In the genomic region with DNA sequence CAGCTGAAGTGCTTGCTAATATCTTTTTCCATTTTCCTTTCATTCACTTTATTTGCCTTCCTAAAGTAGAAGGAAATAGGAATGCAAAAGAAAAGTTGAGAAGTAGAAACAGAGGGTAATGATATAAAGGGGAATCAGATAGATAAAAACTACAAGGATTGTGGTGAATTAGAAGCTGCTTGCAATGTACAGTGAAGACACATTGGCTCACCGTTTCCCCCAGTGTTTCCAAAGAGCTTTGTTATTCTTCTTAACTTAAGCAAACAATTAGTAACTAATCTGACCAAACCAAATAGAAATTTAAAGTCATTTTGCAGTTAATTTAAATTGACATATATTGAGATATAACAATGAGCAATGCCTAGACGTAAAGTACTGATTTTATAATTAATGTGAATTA, we compare ENCODE assay signal across 38 cellular contexts.
"Had no signal": no experiment of that assay in that cellular context is flagged by ENCODE, and none has a peak within 500 bp of the region (broad histone marks: within the 10 kb centered on the region; RNA-seq: fewer than 3 reads in every experiment).

No MANE protein-coding gene starts in this region.

- H3K36me3 ChIP-seq: cardiac muscle cell, WERI-Rb-1 had no signal

- ATAC-seq: activated CD4-positive, alpha-beta T cell treated with anti-CD3 and anti-CD28 coated beads for 36 hours; activated CD4-positive, CD25-positive, alpha-beta regulatory T cell treated with anti-CD3 and anti-CD28 coated beads, Interleukin-2, amount 50 U/mL, for 24 hours; activated CD8-positive, alpha-beta memory T cell treated with anti-CD3 and anti-CD28 coated beads, Interleukin-2, amount 10 ng/mL, durations not matched to agents 7 days and 5 days; activated CD8-positive, alpha-beta T cell treated with anti-CD3 and anti-CD28 coated beads, Interleukin-2, amount 10 ng/mL, durations not matched to agents 7 days and 5 days; activated naive CD8-positive, alpha-beta T cell treated with anti-CD3 and anti-CD28 coated beads, Interleukin-2, amount 50 U/mL, for 24 hours; WTC11 had no signal

- DNase-seq: activated CD4-positive, alpha-beta memory T cell treated with anti-CD3 and anti-CD28 coated beads, Interleukin-2, amount 10 ng/mL, durations not matched to agents 7 days and 5 days; activated CD4-positive, alpha-beta T cell treated with anti-CD3 and anti-CD28 coated beads for 1 hour; activated CD4-positive, alpha-beta T cell treated with anti-CD3 and anti-CD28 coated beads for 36 hours; activated CD4-positive, alpha-beta T cell treated with anti-CD3 and anti-CD28 coated beads for 48 hours; activated CD4-positive, alpha-beta T cell treated with anti-CD3 and anti-CD28 coated beads, Interleukin-2, amount 10 ng/mL, durations not matched to agents 7 days and 5 days; activated CD4-positive, alpha-beta T cell treated with anti-CD3 and anti-CD28 coated beads, Interleukin-2, amount 50 U/mL, for 48 hours; activated CD4-positive, CD25-positive, alpha-beta regulatory T cell; activated CD8-positive, alpha-beta memory T cell treated with anti-CD3 and anti-CD28 coated beads for 24 hours; activated CD8-positive, alpha-beta memory T cell treated with anti-CD3 and anti-CD28 coated beads, Interleukin-2, amount 10 ng/mL, durations not matched to agents 7 days and 5 days; activated CD8-positive, alpha-beta memory T cell treated with anti-CD3 and anti-CD28 coated beads, Interleukin-2, amount 50 U/mL, for 48 hours; activated CD8-positive, alpha-beta T cell treated with anti-CD3 and anti-CD28 coated beads, Interleukin-2, amount 10 ng/mL, durations not matched to agents 7 days and 5 days; activated effector memory CD4-positive, alpha-beta T cell treated with Interleukin-2 at 50 U/mL for 16 hours; activated gamma-delta T cell; activated naive CD4-positive, alpha-beta T cell treated with anti-CD3 and anti-CD28 coated beads, Interleukin-2, amount 10 ng/mL, durations not matched to agents 7 days and 5 days; activated naive CD4-positive, alpha-beta T cell treated with Interleukin-2 at 50 U/mL for 16 hours; activated naive CD8-positive, alpha-beta T cell treated with anti-CD3 and anti-CD28 coated beads, Interleukin-2, amount 10 ng/mL, durations not matched to agents 7 days and 5 days; activated naive CD8-positive, alpha-beta T cell treated with anti-CD3 and anti-CD28 coated beads, Interleukin-2, amount 50 U/mL, for 24 hours; activated T-cell treated with anti-CD3 and anti-CD28 coated beads, Interleukin-2, amount 50 U/mL, for 24 hours; activated T-cell treated with anti-CD3 and anti-CD28 coated beads, Interleukin-2, amount 50 U/mL, for 48 hours; amygdala; anterior cingulate cortex; caudate nucleus; cerebellar nuclear complex; T-helper 1 cell; T-helper 2 cell; T-helper 9 cell; WERI-Rb-1 had no signal

- H3K4me3 ChIP-seq: ascending aorta, cardiac muscle cell had no signal

- H3K9me3 Mint-ChIP-seq: activated CD4-positive, alpha-beta memory T cell treated with anti-CD3 and anti-CD28 coated beads, Interleukin-2, amount 10 ng/mL, durations not matched to agents 7 days and 5 days; activated CD4-positive, alpha-beta T cell treated with anti-CD3 and anti-CD28 coated beads, Interleukin-2, amount 10 ng/mL, durations not matched to agents 7 days and 5 days; activated naive CD4-positive, alpha-beta T cell treated with anti-CD3 and anti-CD28 coated beads, Interleukin-2, amount 10 ng/mL, durations not matched to agents 7 days and 5 days; activated naive CD4-positive, alpha-beta T cell treated with anti-CD3 and anti-CD28 coated beads, Interleukin-2, amount 50 U/mL, for 24 hours; activated naive CD8-positive, alpha-beta T cell treated with anti-CD3 and anti-CD28 coated beads, Interleukin-2, amount 10 ng/mL, durations not matched to agents 7 days and 5 days; activated naive CD8-positive, alpha-beta T cell treated with anti-CD3 and anti-CD28 coated beads, Interleukin-2, amount 50 U/mL, for 24 hours; activated T-cell treated with anti-CD3 and anti-CD28 coated beads, Interleukin-2, amount 50 U/mL, for 24 hours; activated T-helper 2 cell treated with anti-CD3 and anti-CD28 coated beads, Interferon-gamma antibody, Interleukin-2, Interleukin-4, amounts not matched to agents 10 μg/mL and 5 μg/mL and 100 μg/mL, durations not matched to agents 14 hours and 24 hours and 36 hours; brain; central memory CD8-positive, alpha-beta T cell; T-helper 1 cell treated with Interleukin-12 subunit alpha and Interleukin-12 subunit beta and Interleukin-4 antibody, amounts not matched to agents 30 μg/mL and 1 μg/mL, for 36 hours; T-helper 2 cell treated with Interferon-gamma antibody and Interleukin-4, amounts not matched to agents 5 μg/mL and 100 μg/mL, for 36 hours; WTC11 had no signal

- H3K4me1 Mint-ChIP-seq: activated CD4-positive, alpha-beta memory T cell treated with anti-CD3 and anti-CD28 coated beads, Interleukin-2, amount 10 ng/mL, durations not matched to agents 7 days and 5 days; activated CD4-positive, alpha-beta T cell treated with anti-CD3 and anti-CD28 coated beads, Interleukin-2, amount 10 ng/mL, durations not matched to agents 7 days and 5 days; activated CD8-positive, alpha-beta memory T cell treated with anti-CD3 and anti-CD28 coated beads, Interleukin-2, amount 10 ng/mL, durations not matched to agents 7 days and 5 days; activated naive CD4-positive, alpha-beta T cell treated with anti-CD3 and anti-CD28 coated beads, Interleukin-2, amount 10 ng/mL, durations not matched to agents 7 days and 5 days; activated naive CD4-positive, alpha-beta T cell treated with anti-CD3 and anti-CD28 coated beads, Interleukin-2, amount 50 U/mL, for 24 hours; activated naive CD8-positive, alpha-beta T cell treated with anti-CD3 and anti-CD28 coated beads, Interleukin-2, amount 10 ng/mL, durations not matched to agents 7 days and 5 days; activated naive CD8-positive, alpha-beta T cell treated with anti-CD3 and anti-CD28 coated beads, Interleukin-2, amount 50 U/mL, for 24 hours; brain; central memory CD8-positive, alpha-beta T cell; WTC11 had no signal

- H3K27me3 ChIP-seq: ascending aorta, cardiac muscle cell had no signal

- H3K27me3 Mint-ChIP-seq: activated CD4-positive, alpha-beta memory T cell treated with anti-CD3 and anti-CD28 coated beads, Interleukin-2, amount 10 ng/mL, durations not matched to agents 7 days and 5 days; activated CD4-positive, alpha-beta T cell treated with anti-CD3 and anti-CD28 coated beads for 36 hours; activated CD4-positive, alpha-beta T cell treated with anti-CD3 and anti-CD28 coated beads, Interleukin-2, amount 10 ng/mL, durations not matched to agents 7 days and 5 days; activated CD8-positive, alpha-beta memory T cell treated with anti-CD3 and anti-CD28 coated beads, Interleukin-2, amount 10 ng/mL, durations not matched to agents 7 days and 5 days; activated naive CD4-positive, alpha-beta T cell treated with anti-CD3 and anti-CD28 coated beads, Interleukin-2, amount 10 ng/mL, durations not matched to agents 7 days and 5 days; activated naive CD4-positive, alpha-beta T cell treated with anti-CD3 and anti-CD28 coated beads, Interleukin-2, amount 50 U/mL, for 24 hours; activated naive CD8-positive, alpha-beta T cell; activated naive CD8-positive, alpha-beta T cell treated with anti-CD3 and anti-CD28 coated beads, Interleukin-2, amount 10 ng/mL, durations not matched to agents 7 days and 5 days; activated naive CD8-positive, alpha-beta T cell treated with anti-CD3 and anti-CD28 coated beads, Interleukin-2, amount 50 U/mL, for 24 hours; activated T-cell treated with anti-CD3 and anti-CD28 coated beads, Interleukin-2, amount 50 U/mL, for 24 hours; brain; central memory CD8-positive, alpha-beta T cell had no signal

- H3K27ac Mint-ChIP-seq: activated CD4-positive, alpha-beta memory T cell treated with anti-CD3 and anti-CD28 coated beads, Interleukin-2, amount 10 ng/mL, durations not matched to agents 7 days and 5 days; activated CD4-positive, alpha-beta T cell treated with anti-CD3 and anti-CD28 coated beads for 36 hours; activated CD4-positive, alpha-beta T cell treated with anti-CD3 and anti-CD28 coated beads, Interleukin-2, amount 10 ng/mL, durations not matched to agents 7 days and 5 days; activated CD8-positive, alpha-beta memory T cell treated with anti-CD3 and anti-CD28 coated beads, Interleukin-2, amount 10 ng/mL, durations not matched to agents 7 days and 5 days; activated CD8-positive, alpha-beta T cell treated with anti-CD3 and anti-CD28 coated beads, Interleukin-2, amount 10 ng/mL, durations not matched to agents 7 days and 5 days; activated naive CD4-positive, alpha-beta T cell treated with anti-CD3 and anti-CD28 coated beads, Interleukin-2, amount 10 ng/mL, durations not matched to agents 7 days and 5 days; activated naive CD4-positive, alpha-beta T cell treated with anti-CD3 and anti-CD28 coated beads, Interleukin-2, amount 50 U/mL, for 24 hours; activated naive CD8-positive, alpha-beta T cell; activated naive CD8-positive, alpha-beta T cell treated with anti-CD3 and anti-CD28 coated beads, Interleukin-2, amount 10 ng/mL, durations not matched to agents 7 days and 5 days; activated naive CD8-positive, alpha-beta T cell treated with anti-CD3 and anti-CD28 coated beads, Interleukin-2, amount 50 U/mL, for 24 hours; activated T-cell treated with anti-CD3 and anti-CD28 coated beads, Interleukin-2, amount 50 U/mL, for 24 hours; activated T-helper 2 cell treated with anti-CD3 and anti-CD28 coated beads, Interferon-gamma antibody, Interleukin-2, Interleukin-4, amounts not matched to agents 10 μg/mL and 5 μg/mL and 100 μg/mL, durations not matched to agents 14 hours and 24 hours and 36 hours; brain; T-helper 1 cell treated with Interleukin-12 subunit alpha and Interleukin-12 subunit beta and Interleukin-4 antibody, amounts not matched to agents 30 μg/mL and 1 μg/mL, for 36 hours; T-helper 2 cell treated with Interferon-gamma antibody and Interleukin-4, amounts not matched to agents 5 μg/mL and 100 μg/mL, for 36 hours; WTC11 had no signal

- H3K4me3 Mint-ChIP-seq: activated CD4-positive, alpha-beta memory T cell treated with anti-CD3 and anti-CD28 coated beads, Interleukin-2, amount 10 ng/mL, durations not matched to agents 7 days and 5 days; activated CD4-positive, alpha-beta T cell treated with anti-CD3 and anti-CD28 coated beads for 36 hours; activated CD4-positive, alpha-beta T cell treated with anti-CD3 and anti-CD28 coated beads, Interleukin-2, amount 10 ng/mL, durations not matched to agents 7 days and 5 days; activated CD8-positive, alpha-beta memory T cell treated with anti-CD3 and anti-CD28 coated beads, Interleukin-2, amount 10 ng/mL, durations not matched to agents 7 days and 5 days; activated CD8-positive, alpha-beta T cell treated with anti-CD3 and anti-CD28 coated beads, Interleukin-2, amount 10 ng/mL, durations not matched to agents 7 days and 5 days; activated naive CD4-positive, alpha-beta T cell treated with anti-CD3 and anti-CD28 coated beads, Interleukin-2, amount 10 ng/mL, durations not matched to agents 7 days and 5 days; activated naive CD4-positive, alpha-beta T cell treated with anti-CD3 and anti-CD28 coated beads, Interleukin-2, amount 50 U/mL, for 24 hours; activated naive CD8-positive, alpha-beta T cell; activated naive CD8-positive, alpha-beta T cell treated with anti-CD3 and anti-CD28 coated beads, Interleukin-2, amount 10 ng/mL, durations not matched to agents 7 days and 5 days; activated naive CD8-positive, alpha-beta T cell treated with anti-CD3 and anti-CD28 coated beads, Interleukin-2, amount 50 U/mL, for 24 hours; activated T-cell treated with anti-CD3 and anti-CD28 coated beads, Interleukin-2, amount 50 U/mL, for 24 hours; brain; central memory CD8-positive, alpha-beta T cell; T-helper 1 cell treated with Interleukin-12 subunit alpha and Interleukin-12 subunit beta and Interleukin-4 antibody, amounts not matched to agents 30 μg/mL and 1 μg/mL, for 36 hours; T-helper 2 cell treated with Interferon-gamma antibody and Interleukin-4, amounts not matched to agents 5 μg/mL and 100 μg/mL, for 36 hours; WTC11 had no signal

- H3K27ac ChIP-seq: ascending aorta, cardiac muscle cell, WERI-Rb-1 had no signal

- H3K9me3 ChIP-seq: ascending aorta had no signal
